ENCODE assay signal across 8 cellular contexts in genomic region chr20:58308290-58308679, GRCh38. TPM values are rescaled to one million over a fixed set of nuclear protein-coding genes. Genes with fewer than 3 reads are reported as not detected.
A peak's percentile ranks its signal among the peaks of the same experiment; 100 is the strongest.
DNase-seq lines count a peak whose midpoint lies in the region; ATAC-seq, FAIRE-seq and TF ChIP-seq lines count a peak whose summit lies in the region.

No MANE protein-coding gene starts in this region.

- H3K9ac ChIP-seq in mucosa of stomach (ENCODE audit: low read length): peak overlapping the region; percentile 61

- H3K36me3 ChIP-seq in bronchial epithelial cell (ENCODE audit: control insufficient read depth, insufficient read depth, low read length) (peaks cover 2% of the 10 kb centered on the region), mucosa of stomach (ENCODE audit: control insufficient read depth, insufficient read depth, low read length) (no peaks in the 10 kb centered on the region)

- no peak for DNase-seq in stimulated activated naive CD8-positive, alpha-beta T cell treated with anti-CD3 and anti-CD28 coated beads, Interleukin-15, Interleukin-2, amounts not matched to agents 100 U/mL and 50 U/mL, for 24 hours
- no peak for DNase-seq in bronchial epithelial cell (ENCODE audit: low read depth)
- no peak for DNase-seq in GM12892 (ENCODE audit: insufficient read length)
- DNase-seq in ecto neural progenitor cell (ENCODE audit: low spot score): no peak
- no peak for DNase-seq in hippocampal formation (lab: John Stamatoyannopoulos, UW)

- H3K27ac Mint-ChIP-seq in stimulated activated naive CD8-positive, alpha-beta T cell treated with anti-CD3 and anti-CD28 coated beads, Interleukin-15, Interleukin-2, amounts not matched to agents 100 ng/mL and 50 ng/mL, for 24 hours: peak overlapping the region; percentile 74

- no peaks in the 10 kb centered on the region for H3K27me3 Mint-ChIP-seq in stimulated activated naive CD8-positive, alpha-beta T cell treated with anti-CD3 and anti-CD28 coated beads, Interleukin-15, Interleukin-2, amounts not matched to agents 100 ng/mL and 50 ng/mL, for 24 hours

- H3K36me3 Mint-ChIP-seq in stimulated activated naive CD8-positive, alpha-beta T cell treated with anti-CD3 and anti-CD28 coated beads, Interleukin-15, Interleukin-2, amounts not matched to agents 100 ng/mL and 50 ng/mL, for 24 hours (ENCODE audit: low read depth): peaks cover 33% of the 10 kb centered on the region

- H3K4me3 Mint-ChIP-seq in stimulated activated naive CD8-positive, alpha-beta T cell treated with anti-CD3 and anti-CD28 coated beads, Interleukin-15, Interleukin-2, amounts not matched to agents 100 ng/mL and 50 ng/mL, for 24 hours: peak overlapping the region; percentile 85

- ATAC-seq in stimulated activated naive CD8-positive, alpha-beta T cell treated with anti-CD3 and anti-CD28 coated beads, Interleukin-15, Interleukin-2, amounts not matched to agents 100 U/mL and 50 U/mL, for 24 hours: no peak
- ATAC-seq in HG03139 (IDR thresholded peaks at IDR 0.05; ENCODE audit: unreplicated experiment): no peak

- no peaks in the 10 kb centered on the region for H3K9me3 Mint-ChIP-seq in stimulated activated naive CD8-positive, alpha-beta T cell treated with anti-CD3 and anti-CD28 coated beads, Interleukin-15, Interleukin-2, amounts not matched to agents 100 ng/mL and 50 ng/mL, for 24 hours

- TF ChIP-seq POLR2A in GM12892 (IDR thresholded peaks at IDR 0.05; ENCODE audit: low read depth, low read length): no peak

- H3K4me3 ChIP-seq in bronchial epithelial cell (ENCODE audit: low read depth, low read length) (peak overlapping the region; percentile 83), mucosa of stomach (ENCODE audit: low read length) (no peak overlapping the region)

- peaks cover 31% of the 10 kb centered on the region for H3K4me1 ChIP-seq in mucosa of stomach (ENCODE audit: control insufficient read depth, insufficient read depth, low read length)

- H3K9me3 ChIP-seq in mucosa of stomach (ENCODE audit: control insufficient read depth, low read length): no peaks in the 10 kb centered on the region

- no peak for TF ChIP-seq CTCF in bronchial epithelial cell (IDR thresholded peaks at IDR 0.05; ENCODE audit: insufficient read depth, low read length, severe bottlenecking)

- no peak for FAIRE-seq in bronchial epithelial cell (lab: Jason Lieb, UNC)
- no peak for FAIRE-seq in GM12892 (lab: Jason Lieb, UNC)

- H3K4me1 Mint-ChIP-seq in stimulated activated naive CD8-positive, alpha-beta T cell treated with anti-CD3 and anti-CD28 coated beads, Interleukin-15, Interleukin-2, amounts not matched to agents 100 ng/mL and 50 ng/mL, for 24 hours (ENCODE audit: low read depth): peaks cover 81% of the 10 kb centered on the region

- H3K27me3 ChIP-seq in bronchial epithelial cell (ENCODE audit: control insufficient read depth, insufficient read depth, low read length): no peaks in the 10 kb centered on the region
- H3K27me3 ChIP-seq in mucosa of stomach (ENCODE audit: control insufficient read depth, insufficient read depth, low read length): no peaks in the 10 kb centered on the region

RNA-seq across cellular contexts. Expression of gene RAB22A, which starts 1.2 kb away (rescaled TPM):
- 17.6 and 18.3 TPM in 2 replicates for total RNA-seq in bronchial epithelial cell
- 7.3 TPM for polyA plus RNA-seq in GM12892 (2012; ENCODE audit: missing spikeins)
